ENCODE assay signal across 7 cellular contexts in genomic region chr15:52576692-52577091, GRCh38.
"Had no signal": no experiment of that assay in that cellular context is flagged by ENCODE, and none has a peak within 500 bp of the region (broad histone marks: within the 10 kb centered on the region; RNA-seq: fewer than 3 reads in every experiment).

No MANE protein-coding gene starts in this region.

- H3K4me3 ChIP-seq: K562 had no signal

- H3K4me2 ChIP-seq: KMS-11 had no signal

- H3K27ac ChIP-seq: HL-60, KMS-11 had no signal

- H3K9ac ChIP-seq: KMS-11 had no signal

- DNase-seq: IMR-90, KBM-7, KG1 had no signal

- ATAC-seq: K562 had no signal

- FAIRE-seq: HTR-8/SVneo, K562 had no signal
